In genomic region chr18:57747809-57748680, GRCh38 we compare ENCODE assay signal across 14 cellular contexts. TPM values are rescaled to one million over a fixed set of nuclear protein-coding genes. Genes with fewer than 3 reads are reported as not detected.
DNase-seq lines count a peak whose midpoint lies in the region; ATAC-seq and TF ChIP-seq lines count a peak whose summit lies in the region.
"Had no signal": no experiment of that assay in that cellular context is flagged by ENCODE, and none has a peak within 500 bp of the region (broad histone marks: within the 10 kb centered on the region; RNA-seq: fewer than 3 reads in every experiment).

No MANE protein-coding gene starts in this region.

- peak; percentile 18 for ATAC-seq in GM21786 (IDR thresholded peaks at IDR 0.05; ENCODE audit: unreplicated experiment)
- ATAC-seq in HG03521 (IDR thresholded peaks at IDR 0.05; ENCODE audit: unreplicated experiment): no peak
- ATAC-seq in stimulated activated naive CD8-positive, alpha-beta T cell treated with anti-CD3 and anti-CD28 coated beads, Interleukin-15, Interleukin-2, amounts not matched to agents 100 U/mL and 50 U/mL, for 24 hours: no peak

- H3K79me1 ChIP-seq in mesendoderm (ENCODE audit: low read length): no peaks in the 10 kb centered on the region

- CTCF ChIA-PET in PC-9 (lab: Charles Lee): no interaction called here

- DNase-seq in DMS53 (lab: John Stamatoyannopoulos, UW): peak; percentile 52
- DNase-seq in PC-9: no peak
- no peak for DNase-seq in mesendoderm
- DNase-seq in stimulated activated naive CD8-positive, alpha-beta T cell treated with anti-CD3 and anti-CD28 coated beads, Interleukin-15, Interleukin-2, amounts not matched to agents 100 U/mL and 50 U/mL, for 24 hours: no peak
- DNase-seq in T-helper 9 cell: no peak
- no peak for DNase-seq in islet precursor cell
- DNase-seq: activated CD4-positive, CD25-positive, alpha-beta regulatory T cell treated with anti-CD3 and anti-CD28 coated beads, Interleukin-2, amount 50 U/mL, for 72 hours; activated gamma-delta T cell; cerebellar nuclear complex had no signal

- no peak overlapping the region for H3K23ac ChIP-seq in mesendoderm (ENCODE audit: low read length)

- H4K20me1 ChIP-seq in PC-9 (ENCODE audit: insufficient read depth): 0 out of 2 replicates have a peak, but pooled peaks cover 8% of the 10 kb centered on the region
- H4K20me1 ChIP-seq: BLaER1 treated with 17β-estradiol and CSF1 and Interleukin-3, amounts not matched to agents 10 nM and 100 nM had no signal

- peak overlapping the region; percentile 42 for H3K4me2 ChIP-seq in PC-9
- H3K4me2 ChIP-seq in mesendoderm (ENCODE audit: low read length): no peak overlapping the region

- no TSS peak for BruUV-seq in PC-9 (replicated peaks; lab: Mats Ljungman, UMichigan)

- no peak overlapping the region for H2BK5ac ChIP-seq in mesendoderm (ENCODE audit: low read length)

- peaks cover 20% of the 10 kb centered on the region for H3F3A ChIP-seq in PC-9 (ENCODE audit: insufficient read depth, low read depth)

- no peaks in the 10 kb centered on the region for H3K27me3 ChIP-seq in PC-9 (ENCODE audit: insufficient read depth, low read depth)
- no peaks in the 10 kb centered on the region for H3K27me3 ChIP-seq in mesendoderm (ENCODE audit: insufficient read depth, low read length, poor library complexity)
- H3K27me3 ChIP-seq: BLaER1 treated with 17β-estradiol and CSF1 and Interleukin-3, amounts not matched to agents 10 nM and 100 nM; right atrium auricular region had no signal

- H3K79me2 ChIP-seq in PC-9 (ENCODE audit: low read depth) (peaks cover 67% of the 10 kb centered on the region), mesendoderm (ENCODE audit: control insufficient read depth, insufficient read depth, low read length) (no peaks in the 10 kb centered on the region)

- H2AK5ac ChIP-seq in mesendoderm (ENCODE audit: low read length): no peak overlapping the region

- no peak for TF ChIP-seq CTCF in PC-9 (conservative IDR thresholded peaks at IDR 0.05)

- no peak overlapping the region for H2AFZ ChIP-seq in PC-9

- peak overlapping the region; percentile 36 for H3K4ac ChIP-seq in mesendoderm (ENCODE audit: low read depth, low read length)

- no peak overlapping the region for H3K18ac ChIP-seq in mesendoderm (ENCODE audit: low read length)

- H3K9ac ChIP-seq in mesendoderm (ENCODE audit: low read length): no peak overlapping the region

- no peak overlapping the region for H4K8ac ChIP-seq in mesendoderm (ENCODE audit: low read depth, low read length)

- WGBS in mesendoderm (ENCODE audit: extremely low coverage, insufficient coverage, low lambda C conversion rate): no CpG with 5 or more reads among the region's 5 CpGs

- POLR2A ChIA-PET in PC-9 (lab: Charles Lee; ENCODE audit: unreplicated experiment): interaction anchor here (0.6 to 0.7 kb wide), 2 partner anchors 45 to 1261 kb away, joined by 5 to 8 read pairs; no protein-coding TSS in a partner anchor

- H3K4me1 ChIP-seq in PC-9 (replicated peaks; ENCODE audit: insufficient read depth) (peaks cover 46% of the 10 kb centered on the region), mesendoderm (ENCODE audit: control insufficient read depth, low read depth, low read length) (peaks cover 2% of the 10 kb centered on the region)

- intact Hi-C loops in PC-9 (cut with micrococcal nuclease; ENCODE audit: unreplicated experiment): no loop called here

- H3K27ac ChIP-seq in PC-9 (peak overlapping the region; percentile 24; the same call in 1 of the 2 replicates), mesendoderm (ENCODE audit: low read depth, low read length) (no peak overlapping the region)
- H3K27ac ChIP-seq: right atrium auricular region had no signal

- H3K9me2 ChIP-seq in PC-9 (ENCODE audit: insufficient read depth): no peaks in the 10 kb centered on the region

- no peak overlapping the region for H3K4me3 ChIP-seq in PC-9
- H3K4me3 ChIP-seq in mesendoderm (ENCODE audit: low read length): no peak overlapping the region
- H3K4me3 ChIP-seq: BLaER1 treated with 17β-estradiol and CSF1 and Interleukin-3, amounts not matched to agents 10 nM and 100 nM; lung; right atrium auricular region had no signal

- peak overlapping the region; percentile 92 for H2BK15ac ChIP-seq in mesendoderm (replicated peaks; ENCODE audit: low read depth)

- no peaks in the 10 kb centered on the region for H3K36me3 ChIP-seq in PC-9 (ENCODE audit: low read depth)
- no peaks in the 10 kb centered on the region for H3K36me3 ChIP-seq in mesendoderm (ENCODE audit: control insufficient read depth, insufficient read depth, low read length)
- H3K36me3 ChIP-seq: BLaER1 treated with 17β-estradiol and CSF1 and Interleukin-3, amounts not matched to agents 10 nM and 100 nM; right atrium auricular region had no signal

- H4K5ac ChIP-seq in mesendoderm (ENCODE audit: low read length): no peak overlapping the region

- no peaks in the 10 kb centered on the region for H3K9me3 ChIP-seq in PC-9 (ENCODE audit: insufficient read depth, low read depth)
- H3K9me3 ChIP-seq: BLaER1 treated with 17β-estradiol and CSF1 and Interleukin-3, amounts not matched to agents 10 nM and 100 nM; right atrium auricular region had no signal

- no peak overlapping the region for H3K56ac ChIP-seq in mesendoderm (ENCODE audit: low read length)

- no peak overlapping the region for H2BK120ac ChIP-seq in mesendoderm (ENCODE audit: low read depth, low read length)

RNA-seq across cellular contexts. Expression of gene ATP8B1, which starts 55.1 kb away (rescaled TPM):
- 16.7 and 23.4 TPM in 2 replicates for total RNA-seq in PC-9 (2021)
- 2.4 TPM for polyA plus RNA-seq in mesendoderm (2013, experiment 1 of 2)
- 2.4 TPM for polyA plus RNA-seq in mesendoderm (2013, experiment 2 of 2)
